Comparison of ENCODE assay signal across 13 cellular contexts in the genomic region with DNA sequence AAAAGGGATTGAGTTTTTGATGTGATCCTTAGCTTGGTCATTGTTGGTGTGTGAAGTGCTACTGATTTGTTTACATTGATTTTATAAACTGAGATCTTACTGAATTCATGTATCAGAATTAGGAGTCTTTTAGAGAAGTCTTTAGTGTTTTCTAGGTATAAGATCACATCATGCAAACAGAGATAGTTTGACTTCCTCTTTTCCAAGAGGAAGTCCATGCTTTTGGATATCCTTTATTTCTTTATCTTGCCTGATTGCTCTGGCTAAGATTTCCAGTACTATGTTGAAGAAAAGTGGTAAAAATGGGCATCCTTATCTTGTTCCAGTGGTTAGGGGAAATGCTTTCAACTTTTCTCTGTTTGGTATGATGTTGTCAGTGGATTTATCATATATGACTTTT.
"Had no signal": no experiment of that assay in that cellular context is flagged by ENCODE, and none has a peak within 500 bp of the region (broad histone marks: within the 10 kb centered on the region; RNA-seq: fewer than 3 reads in every experiment).

No MANE protein-coding gene starts in this region.

- DNase-seq: effector memory CD4-positive, alpha-beta T cell; gastrocnemius medialis; heart right ventricle; hypothalamus; mucosa of descending colon; naive thymus-derived CD8-positive, alpha-beta T cell; psoas muscle; retina; right lobe of liver; stimulated activated CD4-positive, alpha-beta T cell treated with anti-CD3 and anti-CD28 coated beads, Interleukin-4, amount 100 ng/mL, for 1 hour; stimulated activated CD8-positive, alpha-beta memory T cell treated with anti-CD3 and anti-CD28 coated beads, Interleukin-4, amount 100 ng/mL, for 48 hours; stimulated activated naive CD8-positive, alpha-beta T cell treated with anti-CD3 and anti-CD28 coated beads, Interleukin-15, Interleukin-2, amounts not matched to agents 100 U/mL and 50 U/mL, for 24 hours; thyroid gland had no signal
